Comparison of ENCODE assay signal across 8 cellular contexts in the genomic region with DNA sequence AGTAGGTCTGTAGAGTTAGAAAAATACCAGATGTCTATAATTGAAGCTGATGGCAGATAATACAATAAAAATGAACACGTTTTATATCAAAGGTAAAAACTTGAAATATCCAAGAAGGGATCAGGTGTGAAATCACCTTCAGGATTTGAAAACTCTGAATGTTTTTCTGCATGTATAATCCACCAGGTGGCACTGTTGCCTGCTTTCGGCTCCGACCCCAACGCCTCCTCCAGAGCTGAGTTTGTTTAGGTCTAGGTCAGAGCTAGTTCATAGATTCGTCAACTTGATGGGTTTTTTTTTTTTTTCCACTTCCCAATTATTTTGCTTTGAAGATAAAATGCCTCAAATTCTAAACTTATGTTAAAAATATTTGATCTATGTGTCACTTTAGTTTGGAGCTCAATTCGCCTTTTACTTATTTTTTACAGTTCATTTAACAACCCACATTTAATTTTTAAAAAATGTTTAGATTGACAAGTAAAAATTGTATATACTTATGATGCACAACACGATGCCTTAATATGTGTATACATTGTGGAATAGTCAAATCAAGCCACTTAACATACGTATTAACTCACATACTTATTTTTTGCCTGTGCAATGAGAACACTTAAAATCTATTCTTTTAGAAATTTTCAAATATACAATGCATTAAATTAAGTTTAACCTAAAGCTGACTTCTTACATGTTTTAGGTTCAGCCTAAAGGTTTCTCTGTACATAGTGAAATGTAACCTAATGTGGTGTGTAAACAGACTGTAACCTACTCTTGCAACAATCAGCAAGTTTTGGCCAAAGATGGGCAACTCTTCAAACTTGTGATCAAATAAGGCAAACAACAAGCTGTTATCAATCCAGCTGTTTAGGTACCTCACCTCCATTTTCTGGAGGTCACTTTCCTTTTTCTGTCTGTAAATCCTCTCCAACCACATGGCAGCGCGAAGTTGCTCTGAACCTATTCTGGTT. TPM values are rescaled to one million over a fixed set of nuclear protein-coding genes. Genes with fewer than 3 reads are reported as not detected.
DNase-seq lines count a peak whose midpoint lies in the region; ATAC-seq, FAIRE-seq and TF ChIP-seq lines count a peak whose summit lies in the region.

No MANE protein-coding gene starts in this region.

- no peak for TF ChIP-seq POLR2A in HepG2 (IDR thresholded peaks at IDR 0.05; ENCODE audit: insufficient read depth in 1 of 2, low read depth in 2 of 2, low read length in 2 of 2)

- no peak overlapping the region for H3K4me2 ChIP-seq in HepG2 (ENCODE audit: low read depth, low read length)

- peak; percentile 80 for ATAC-seq in HepG2

- no peaks in the 10 kb centered on the region for H3K79me2 ChIP-seq in HepG2 (ENCODE audit: insufficient read depth, low read length)

- peak; percentile 89 for TF ChIP-seq CTCF in choroid plexus epithelial cell (conservative IDR thresholded peaks at IDR 0.05; ENCODE audit: low read depth, low read length)
- peak; percentile 85 for TF ChIP-seq CTCF in HepG2 (CRISPR knock-in tag; IDR thresholded peaks at IDR 0.05)

- H3K4me1 ChIP-seq in HepG2 (ENCODE audit: insufficient read depth, low read length) = no peaks in the 10 kb centered on the region

- H4K20me1 ChIP-seq in HepG2 (ENCODE audit: insufficient read depth, low read length) = no peaks in the 10 kb centered on the region

- H3K4me3 ChIP-seq in choroid plexus epithelial cell (ENCODE audit: low read depth, low read length) = no peak overlapping the region
- no peak overlapping the region for H3K4me3 ChIP-seq in HepG2 (replicated peaks in 1 of 3; ENCODE audit: insufficient read depth in 1 of 3, low read depth in 2 of 3, low read length in 3 of 3)

- intact Hi-C loops in HepG2 (cut with micrococcal nuclease; ENCODE audit: unreplicated experiment) = loop anchor here (1.0 to 5.0 kb wide), 6 partner anchors 30 to 902 kb away; partner anchors contain the start of gene RCAN2

- peak; percentile 94 for FAIRE-seq in HepG2 (lab: Jason Lieb, UNC)

- WGBS in HepG2 (ENCODE audit: low lambda C conversion rate) = 25% methylated on average over 10 of the region's 10 CpGs

- H3K36me3 ChIP-seq in HepG2 (replicated peaks in 1 of 2; ENCODE audit: control insufficient read depth in 1 of 2, insufficient read depth in 2 of 2, low read length in 2 of 2) = no peaks in the 10 kb centered on the region

- DNase-seq in COLO829 (ENCODE audit: low spot score) (peak; percentile 70), H4 (ENCODE audit: low spot score) (peak; percentile 73), NCI-H2227 (lab: John Stamatoyannopoulos, UW; ENCODE audit: unreplicated experiment) (peak; percentile 44), choroid plexus epithelial cell (ENCODE audit: low read depth) (peak; percentile 66), HepG2 (ENCODE audit: low spot score) (peak; percentile 50), mesenteric fat pad (ENCODE audit: low spot score) (no peak)
- DNase-seq in activated CD4-positive, alpha-beta T cell treated with anti-CD3 and anti-CD28 coated beads for 4 hours = peak; percentile 42 to 52
- DNase-seq in stimulated activated CD4-positive, alpha-beta T cell treated with anti-CD3 and anti-CD28 coated beads, TNF-alpha, amount 100 ng/mL, for 24 hours (ENCODE audit: low read depth in 3 of 3) = peak; percentile 13 to 49 (median 28)

- H3K27ac ChIP-seq in HepG2 (ENCODE audit: extremely low read length, insufficient read depth, low read length) = no peak overlapping the region

- no peak overlapping the region for H2AFZ ChIP-seq in HepG2 (ENCODE audit: low read length)

- POLR2A ChIA-PET in HepG2 (lab: Yijun Ruan, JAX) = no interaction called here

- BruUV-seq in HepG2 (replicated peaks; lab: Mats Ljungman, UMichigan) = no TSS peak

- H3K27me3 ChIP-seq in HepG2 (ENCODE audit: control insufficient read depth in 1 of 2, insufficient read depth in 2 of 2, low read length in 2 of 2) = no peaks in the 10 kb centered on the region

- H3K9ac ChIP-seq in HepG2 (ENCODE audit: insufficient read depth, low read depth, low read length) = no peak overlapping the region

- no peak; the same call in 1 of the 2 replicates for TF ChIP-seq RAD21 in HepG2 (CRISPR knock-in tag; IDR thresholded peaks at IDR 0.05)

- peaks cover 13% of the 10 kb centered on the region; the same call in 1 of the 2 replicates for H3K9me3 ChIP-seq in HepG2 (ENCODE audit: low read length)

- TF ChIP-seq EP300 in HepG2 (IDR thresholded peaks at IDR 0.05; ENCODE audit: low read depth in 2 of 2, low read length in 2 of 2) = no peak
- no peak for TF ChIP-seq EP300 in HepG2 (CRISPR knock-in tag; IDR thresholded peaks at IDR 0.05; ENCODE audit: borderline replicate concordance)

- CTCF ChIA-PET in HepG2 (lab: Yijun Ruan, JAX; ENCODE audit: low intra/inter-chr PET ratio, low total read pairs) = interaction anchor here (0.7 to 1.9 kb wide), 4 partner anchors 320 to 901 kb away, joined by 3 to 33 read pairs (median 6); no protein-coding TSS in a partner anchor

- in situ Hi-C loops in HepG2 (cut with HindIII; ENCODE audit: extremely low pct_ligation_motif_present, low pct_unique_long_range_greater_than_20kb) = loop anchor here (5.0 to 25.0 kb wide), 3 partner anchors 322 to 897 kb away; no protein-coding TSS in a partner anchor

TF ChIP-seq in HepG2, 621 proteins besides CTCF, POLR2A, EP300 and RAD21 (continues in another document):
- TF ChIP-seq BCL3 (CRISPR knock-in tag; IDR thresholded peaks at IDR 0.05) (no peak), PAXIP1 (CRISPR knock-in tag; conservative IDR thresholded peaks at IDR 0.05) (no peak), MED1 (CRISPR knock-in tag; IDR thresholded peaks at IDR 0.05) (no peak), ZNF569 (CRISPR knock-in tag; IDR thresholded peaks at IDR 0.05; ENCODE audit: borderline replicate concordance) (no peak), ZNF672 (CRISPR knock-in tag; IDR thresholded peaks at IDR 0.05) (no peak), KDM2A (CRISPR knock-in tag; IDR thresholded peaks at IDR 0.05; ENCODE audit: borderline replicate concordance, low read depth) (0 out of 2 replicates have a peak, but pooled peaks have one; percentile 25), ZNF619 (CRISPR knock-in tag; IDR thresholded peaks at IDR 0.05) (no peak), RFX1 (IDR thresholded peaks at IDR 0.05) (no peak)

RNA-seq across cellular contexts. Expression of gene ENPP4, which starts 39.4 kb away (rescaled TPM):
- total RNA-seq in H4 (2014; rRNA removed; shearing (Covaris generic)) = 1.5 and 1.6 TPM in 2 replicates
- total RNA-seq in HepG2 (2016; rRNA removed; fragmentation: Illumina TruSeq; extraction: Trizol) (0.34 and 0.38 TPM in 2 replicates), mesenteric fat pad (21.1 TPM)
- 0.09 TPM in 1 of 2 replicates, not detected in the other for total RNA-seq in HepG2 (2016; cell fraction: cytosol; rRNA removed; fragmentation: Illumina TruSeq; extraction: Trizol; ENCODE audit: low read depth)
- 0.21 and 0.43 TPM in 2 replicates for total RNA-seq in HepG2 (2016; cell fraction: insoluble cytoplasmic fraction; rRNA removed; fragmentation: Illumina TruSeq; extraction: Trizol)
- 0.03 and 0.12 TPM in 2 replicates for total RNA-seq in HepG2 (2016; cell fraction: membrane; rRNA removed; fragmentation: Illumina TruSeq; extraction: Trizol)
- 0.53 and 0.68 TPM in 2 replicates for total RNA-seq in HepG2 (2016; cell fraction: nucleus; rRNA removed; fragmentation: Illumina TruSeq; extraction: Trizol)
- 0.04 and 0.10 TPM in 2 replicates for polyA plus RNA-seq in HepG2 (2011; rRNA removed)
- polyA plus RNA-seq in HepG2 (2011; cell fraction: cytosol; rRNA removed) = 0.03 and 0.04 TPM in 2 replicates
- 0.05 TPM in 1 of 2 replicates, not detected in the other for polyA plus RNA-seq in HepG2 (2011; cell fraction: nucleus; rRNA removed)
- 0.05 and 0.12 TPM in 2 replicates for polyA plus RNA-seq in HepG2 (2012)
- polyA plus RNA-seq in HepG2 (2016; cell fraction: cytosol; fragmentation: Illumina TruSeq; extraction: Trizol; ENCODE audit: low read depth) = 0.02 TPM in 1 of 2 replicates, not detected in the other
- 0.21 and 0.23 TPM in 2 replicates for polyA plus RNA-seq in HepG2 (2016; cell fraction: insoluble cytoplasmic fraction; fragmentation: Illumina TruSeq; extraction: Trizol; ENCODE audit: low read depth)
- polyA plus RNA-seq in HepG2 (2016; cell fraction: membrane; fragmentation: Illumina TruSeq; extraction: Trizol; ENCODE audit: low read depth) = 0.06 and 0.09 TPM in 2 replicates
- 0.38 and 0.59 TPM in 2 replicates for polyA plus RNA-seq in HepG2 (2016; cell fraction: nucleus; fragmentation: Illumina TruSeq; extraction: Trizol; ENCODE audit: insufficient read depth, low read depth)
- polyA minus RNA-seq in HepG2 (2011; rRNA and poly(A)+ RNA removed; ENCODE audit: low replicate concordance) = not detected in 2 replicates
- polyA minus RNA-seq in HepG2 (2011; cell fraction: cytosol; rRNA and poly(A)+ RNA removed) = not detected in 2 replicates
- polyA minus RNA-seq in HepG2 (2011; cell fraction: nucleus; rRNA and poly(A)+ RNA removed) = 0.12 TPM in 1 of 2 replicates, not detected in the other
